Comparison of ENCODE assay signal across 11 cellular contexts in genomic region chr1:54375331-54376084, GRCh38. TPM values are rescaled to one million over a fixed set of nuclear protein-coding genes. Genes with fewer than 3 reads are reported as not detected.
A peak's percentile ranks its signal among the peaks of the same experiment; 100 is the strongest.
DNase-seq lines count a peak whose midpoint lies in the region; ATAC-seq and TF ChIP-seq lines count a peak whose summit lies in the region.
"Had no signal": no experiment of that assay in that cellular context is flagged by ENCODE, and none has a peak within 500 bp of the region (broad histone marks: within the 10 kb centered on the region; RNA-seq: fewer than 3 reads in every experiment).

No MANE protein-coding gene starts in this region.

- CTCF ChIA-PET in RWPE1 (lab: Yijun Ruan, JAX), result no interaction called here

- TF ChIP-seq POLR2A in GM18505 (IDR thresholded peaks at IDR 0.05; ENCODE audit: borderline replicate concordance, extremely low read depth, insufficient read depth, insufficient read length), result no peak

- H3K27ac Mint-ChIP-seq in endothelial cell (ENCODE audit: unreplicated experiment), result no peak overlapping the region
- peak overlapping the region; percentile 87 for H3K27ac Mint-ChIP-seq in mesothelial cell of epicardium

- peak; percentile 88 for DNase-seq in CMK (ENCODE audit: low read depth)
- peak; percentile 8 for DNase-seq in NCI-H69 (lab: John Stamatoyannopoulos, UW)
- DNase-seq in endothelial cell (ENCODE audit: low spot score), result peak; percentile 46
- no peak for DNase-seq in mesothelial cell of epicardium (ENCODE audit: low spot score in 2 of 2, unreplicated experiment in 2 of 2)
- DNase-seq in RWPE1 (ENCODE audit: low spot score), result no peak
- no peak for DNase-seq in NCI-H2029 (lab: John Stamatoyannopoulos, UW)
- DNase-seq: activated effector memory CD4-positive, alpha-beta T cell treated with anti-CD3 and anti-CD28 coated beads, Interleukin-2, amount 50 U/mL, for 16 hours; naive B cell; NCI-H446 had no signal

- H3K4me1 Mint-ChIP-seq in endothelial cell (ENCODE audit: unreplicated experiment), result peaks cover 83% of the 10 kb centered on the region
- peaks cover 94% of the 10 kb centered on the region for H3K4me1 Mint-ChIP-seq in mesothelial cell of epicardium

- H3K9me3 Mint-ChIP-seq in endothelial cell (ENCODE audit: unreplicated experiment) (no peaks in the 10 kb centered on the region), mesothelial cell of epicardium (no peaks in the 10 kb centered on the region)
- H3K9me3 Mint-ChIP-seq: naive B cell had no signal

- POLR2A ChIA-PET in RWPE1 (lab: Yijun Ruan, JAX; ENCODE audit: low non-redundant PET), result no interaction called here

- H3K27me3 Mint-ChIP-seq in endothelial cell (ENCODE audit: unreplicated experiment) (peaks cover 22% of the 10 kb centered on the region), mesothelial cell of epicardium (ENCODE audit: low read depth) (no peaks in the 10 kb centered on the region)
- H3K27me3 Mint-ChIP-seq: naive B cell had no signal

- no peak overlapping the region for H3K27ac ChIP-seq in RWPE1

- TF ChIP-seq CTCF in endothelial cell (IDR thresholded peaks at IDR 0.05; ENCODE audit: unreplicated experiment) (no peak), mesothelial cell of epicardium (IDR thresholded peaks at IDR 0.05; ENCODE audit: unreplicated experiment) (no peak), RWPE1 (conservative IDR thresholded peaks at IDR 0.05; ENCODE audit: low read depth) (no peak)

- H3K36me3 Mint-ChIP-seq in endothelial cell (ENCODE audit: low read depth, unreplicated experiment), result peaks cover 14% of the 10 kb centered on the region
- H3K36me3 Mint-ChIP-seq in mesothelial cell of epicardium, result peaks cover 2% of the 10 kb centered on the region
- H3K36me3 Mint-ChIP-seq: naive B cell had no signal

- peak overlapping the region; percentile 51 for H3K4me3 Mint-ChIP-seq in endothelial cell (ENCODE audit: unreplicated experiment)
- no peak overlapping the region for H3K4me3 Mint-ChIP-seq in mesothelial cell of epicardium

- ATAC-seq in GM18505 (IDR thresholded peaks at IDR 0.05; ENCODE audit: unreplicated experiment), result no peak
- ATAC-seq in HG03442 (IDR thresholded peaks at IDR 0.05; ENCODE audit: unreplicated experiment), result no peak

RNA-seq across cellular contexts. Expression of gene SSBP3, which starts 30.7 kb away (rescaled TPM):
- total RNA-seq in endothelial cell (ENCODE audit: unreplicated experiment) (142 TPM), mesothelial cell of epicardium (171 to 188 TPM (median 172 TPM) in 3 replicates)

Comparison
In these comparisons a context has a peak if more than half of its experiments do, and no peak if none do; other contexts are left out.
1. DNase-seq: peak in CMK (single experiment), NCI-H69 (single experiment) and endothelial cell (single experiment); none in mesothelial cell of epicardium (0 of 2), RWPE1 (single experiment) and NCI-H2029 (single experiment).